In the genomic region with DNA sequence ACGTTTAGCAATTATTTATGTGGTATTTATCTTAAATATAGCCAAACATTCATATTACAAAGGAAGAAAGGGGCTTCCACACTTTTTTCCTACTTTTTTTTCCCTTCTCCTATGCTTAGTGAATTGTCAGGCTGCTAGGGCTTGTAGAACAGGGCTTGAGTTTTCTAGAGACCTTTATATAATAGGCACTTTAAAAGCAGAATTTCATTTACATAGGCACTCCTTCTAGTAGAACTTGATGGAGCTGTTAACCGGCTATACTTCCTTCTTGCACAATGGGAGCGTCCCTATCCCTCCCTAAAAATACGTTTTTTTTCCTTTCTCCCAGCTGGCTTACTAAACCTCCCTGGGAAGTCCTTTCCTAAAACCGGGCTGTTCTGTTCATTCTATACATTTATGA, we compare ENCODE assay signal across 8 cellular contexts. TPM values are rescaled to one million over a fixed set of nuclear protein-coding genes. Genes with fewer than 3 reads are reported as not detected.
DNase-seq lines count a peak whose midpoint lies in the region; ATAC-seq and TF ChIP-seq lines count a peak whose summit lies in the region.

No MANE protein-coding gene starts in this region.

- peak overlapping the region; percentile 89 to 91 (median 89) for H3K27ac Mint-ChIP-seq in IgD-negative memory B cell
- peak overlapping the region; percentile 80 for H3K27ac Mint-ChIP-seq in MCF 10A (ENCODE audit: low read depth, unreplicated experiment)

- CTCF ChIA-PET in MCF 10A (lab: Yijun Ruan, JAX) = interaction anchor here (0.6 to 2.4 kb wide), 19 partner anchors 9 to 1071 kb away, joined by 3 to 20 read pairs (median 4); a partner anchor contains a TSS

- POLR2A ChIA-PET in MCF 10A (lab: Yijun Ruan, JAX) = interaction anchor here (0.7 to 11.1 kb wide), 32 partner anchors 9 to 917 kb away, joined by 3 to 201 read pairs (median 6); a partner anchor contains a TSS

- peak; percentile 6 for DNase-seq in AG10803 (ENCODE audit: low read depth)
- peak; percentile 25 for DNase-seq in MCF 10A (ENCODE audit: unreplicated experiment)
- DNase-seq in mucosa of descending colon = peak in 1 of 3 donors; percentile 28
- no peak for DNase-seq in NCI-H446 treated with DMSO at 0.1 percent for 48 hours (lab: John Stamatoyannopoulos, UW)
- DNase-seq in NCI-H345 (lab: John Stamatoyannopoulos, UW) = no peak
- DNase-seq in activated CD4-positive, alpha-beta T cell treated with anti-CD3 and anti-CD28 coated beads, Interleukin-2, amount 50 U/mL, for 48 hours = no peak

- H3K27me3 Mint-ChIP-seq in IgD-negative memory B cell (no peaks in the 10 kb centered on the region), MCF 10A (ENCODE audit: insufficient read depth, unreplicated experiment) (no peaks in the 10 kb centered on the region)

- TSS peak; percentile 43 for BruUV-seq in MCF 10A (replicated peaks; lab: Mats Ljungman, UMichigan)

- H3K36me3 ChIP-seq in mucosa of descending colon (ENCODE audit: low read depth) = no peaks in the 10 kb centered on the region

- H3K4me3 Mint-ChIP-seq in IgD-negative memory B cell = peak overlapping the region; percentile 89 to 96 (median 95)
- peak overlapping the region; percentile 89 for H3K4me3 Mint-ChIP-seq in MCF 10A (ENCODE audit: unreplicated experiment)

- H3K4me1 Mint-ChIP-seq in IgD-negative memory B cell (peaks cover 32 to 51% (median 40%) of the 10 kb centered on the region in 3 donors), MCF 10A (ENCODE audit: insufficient read depth, unreplicated experiment) (peaks cover 16% of the 10 kb centered on the region)

- TF ChIP-seq CTCF in AG10803 (conservative IDR thresholded peaks at IDR 0.05; ENCODE audit: low read length) (no peak), MCF 10A (IDR thresholded peaks at IDR 0.05; ENCODE audit: unreplicated experiment) (no peak), mucosa of descending colon (IDR thresholded peaks at IDR 0.05) (no peak)

- ATAC-seq in mucosa of descending colon = peak; percentile 49
- no peak for ATAC-seq in GM18873 (IDR thresholded peaks at IDR 0.05; ENCODE audit: low FRiP score, unreplicated experiment)

- no peaks in the 10 kb centered on the region for H3K9me3 ChIP-seq in mucosa of descending colon

- H3K4me3 ChIP-seq in AG10803 (ENCODE audit: low read length) (peak overlapping the region; percentile 81), mucosa of descending colon (no peak overlapping the region)

- no peaks in the 10 kb centered on the region for H3K9me3 Mint-ChIP-seq in IgD-negative memory B cell
- H3K9me3 Mint-ChIP-seq in MCF 10A (ENCODE audit: unreplicated experiment) = no peaks in the 10 kb centered on the region

- H3K4me1 ChIP-seq in mucosa of descending colon (ENCODE audit: low read depth) = peaks cover 36% of the 10 kb centered on the region

- H3K36me3 Mint-ChIP-seq in IgD-negative memory B cell (no peaks in the 10 kb centered on the region), MCF 10A (ENCODE audit: insufficient read depth, unreplicated experiment) (peaks cover 56% of the 10 kb centered on the region)

- intact Hi-C loops in MCF 10A (cut with micrococcal nuclease) (loop anchor here (1.0 to 5.0 kb wide), 4 partner anchors 84 to 914 kb away; no protein-coding TSS in a partner anchor), mucosa of descending colon (cut with DNase I, micrococcal nuclease) (loop anchor here in 1 of 2 donors (10.0 kb wide), 1 partner anchor 87 kb away; no protein-coding TSS in a partner anchor)

RNA-seq across cellular contexts. Expression of a gene that starts 1.1 kb away (rescaled TPM):
- polyA plus RNA-seq in IgD-negative memory B cell = 27.6 TPM
- total RNA-seq in MCF 10A (2022) = 17.5 and 19.0 TPM in 2 replicates
- total RNA-seq in mucosa of descending colon = 10 to 100 TPM; 31.6 to 35.5 (median 32.7) TPM

RNA-seq across cellular contexts. Expression of a gene that starts 17.3 kb away (rescaled TPM):
- 0.80 TPM for polyA plus RNA-seq in IgD-negative memory B cell
- total RNA-seq in MCF 10A (2022) (0.28 and 0.49 TPM in 2 replicates), mucosa of descending colon (1 to 10 TPM in 2 of 3 donors, under 1 TPM in 1; 0.66 to 1.2 (median 1.1) TPM)

Comparison
In these comparisons a context has a peak if more than half of its experiments do, and no peak if none do; other contexts are left out.
1. DNase-seq: peak in AG10803 (single experiment) and MCF 10A (single experiment); none in NCI-H446 treated with DMSO at 0.1 percent for 48 hours (single experiment), NCI-H345 (single experiment) and activated CD4-positive, alpha-beta T cell treated with anti-CD3 and anti-CD28 coated beads, Interleukin-2, amount 50 U/mL, for 48 hours (0 of 2).